ENCODE assay signal across 33 cellular contexts in genomic region chr14:21055473-21056117, GRCh38. TPM values are rescaled to one million over a fixed set of nuclear protein-coding genes. Genes with fewer than 3 reads are reported as not detected.
A peak's percentile ranks its signal among the peaks of the same experiment; 100 is the strongest.
DNase-seq lines count a peak whose midpoint lies in the region; TF ChIP-seq lines count a peak whose summit lies in the region.
"Had no signal": no experiment of that assay in that cellular context is flagged by ENCODE, and none has a peak within 500 bp of the region (broad histone marks: within the 10 kb centered on the region; RNA-seq: fewer than 3 reads in every experiment).

No MANE protein-coding gene starts in this region.

- peaks cover 31% of the 10 kb centered on the region for H3K4me1 Mint-ChIP-seq in progenitor cell of endocrine pancreas (ENCODE audit: low read depth)
- H3K4me1 Mint-ChIP-seq in activated T-cell treated with anti-CD3 and anti-CD28 coated beads, Interleukin-2, amount 50 U/mL, for 24 hours (ENCODE audit: low read depth), result peaks cover 3% of the 10 kb centered on the region
- H3K4me1 Mint-ChIP-seq: activated naive CD8-positive, alpha-beta T cell treated with anti-CD3 and anti-CD28 coated beads for 36 hours; naive thymus-derived CD8-positive, alpha-beta T cell had no signal

- H3K36me3 ChIP-seq in H7 (replicated peaks; ENCODE audit: control insufficient read depth, insufficient read depth, low read length) (no peaks in the 10 kb centered on the region), colonic mucosa (no peaks in the 10 kb centered on the region), liver (ENCODE audit: control insufficient read depth in 4 of 4, insufficient read depth in 3 of 4, low read depth in 1 of 4, low read length in 3 of 4) (no peaks in the 10 kb centered on the region)
- H3K36me3 ChIP-seq: BLaER1, cardiac muscle cell, esophagus muscularis mucosa, left lung, sigmoid colon, tibial artery had no signal

- 25% methylated on average over 5 of the region's 5 CpGs for WGBS in liver

- H3K9me3 ChIP-seq in colonic mucosa (no peaks in the 10 kb centered on the region), liver (ENCODE audit: control insufficient read depth in 4 of 4, low read length in 3 of 4) (no peaks in the 10 kb centered on the region)
- H3K9me3 ChIP-seq: BLaER1, esophagus muscularis mucosa, left lung, sigmoid colon, tibial artery had no signal

- H3K4me3 ChIP-seq in H7 (ENCODE audit: insufficient read depth, low read depth, low read length), result no peak overlapping the region
- H3K4me3 ChIP-seq in colonic mucosa, result no peak overlapping the region
- H3K4me3 ChIP-seq in liver (ENCODE audit: low read depth in 1 of 3, low read length in 3 of 3), result peak overlapping the region in 2 of 3 donors; percentile 10 to 24
- H3K4me3 ChIP-seq: BLaER1, cardiac muscle cell, esophagus muscularis mucosa, left lung, sigmoid colon, SK-N-MC, tibial artery had no signal

- H3K27ac ChIP-seq in colonic mucosa (peak overlapping the region; percentile 88), liver (ENCODE audit: low read depth in 1 of 2, low read length in 2 of 2) (peak overlapping the region; percentile 72 to 84)
- H3K27ac ChIP-seq: BLaER1, cardiac muscle cell, esophagus muscularis mucosa, left lung, RWPE1, sigmoid colon, tibial artery had no signal

- no peaks in the 10 kb centered on the region for H3K36me3 Mint-ChIP-seq in progenitor cell of endocrine pancreas (ENCODE audit: insufficient read depth)
- H3K36me3 Mint-ChIP-seq in activated T-cell treated with anti-CD3 and anti-CD28 coated beads, Interleukin-2, amount 50 U/mL, for 24 hours (ENCODE audit: low read depth), result no peaks in the 10 kb centered on the region
- H3K36me3 Mint-ChIP-seq: activated naive CD8-positive, alpha-beta T cell treated with anti-CD3 and anti-CD28 coated beads for 36 hours; naive thymus-derived CD8-positive, alpha-beta T cell had no signal

- H3K27ac Mint-ChIP-seq in progenitor cell of endocrine pancreas, result peak overlapping the region; percentile 88
- no peak overlapping the region for H3K27ac Mint-ChIP-seq in activated T-cell treated with anti-CD3 and anti-CD28 coated beads, Interleukin-2, amount 50 U/mL, for 24 hours
- H3K27ac Mint-ChIP-seq: activated naive CD8-positive, alpha-beta T cell treated with anti-CD3 and anti-CD28 coated beads for 36 hours; dendritic cell treated with granulocyte-macrophage colony-stimulating factor and Interleukin-4, amounts not matched to agents 40 ng/mL and 50 ng/mL, for 4 days; naive thymus-derived CD8-positive, alpha-beta T cell; stimulated activated naive CD8-positive, alpha-beta T cell treated with anti-CD3 and anti-CD28 coated beads, Interleukin-15, Interleukin-2, amounts not matched to agents 100 ng/mL and 50 ng/mL, for 24 hours; T-helper 1 cell treated with Interleukin-12 subunit alpha and Interleukin-12 subunit beta and Interleukin-4 antibody, amounts not matched to agents 30 μg/mL and 1 μg/mL, for 36 hours had no signal

- TF ChIP-seq CTCF in colonic mucosa (IDR thresholded peaks at IDR 0.05) (no peak), liver (IDR thresholded peaks at IDR 0.05; ENCODE audit: low read depth, low read length, missing input control) (peak; percentile 34), progenitor cell of endocrine pancreas (IDR thresholded peaks at IDR 0.05; ENCODE audit: unreplicated experiment) (no peak)

- H3K9ac ChIP-seq in colonic mucosa (ENCODE audit: low read depth in 2 of 2, low read length in 2 of 2) (peak overlapping the region; percentile 19 to 44), liver (ENCODE audit: low read depth in 1 of 2, low read length in 2 of 2) (peak overlapping the region in 1 of 2 donors; percentile 25)
- H3K9ac ChIP-seq: BLaER1 had no signal

- H3K4me3 Mint-ChIP-seq in progenitor cell of endocrine pancreas (ENCODE audit: low read depth), result peak overlapping the region; percentile 34
- no peak overlapping the region for H3K4me3 Mint-ChIP-seq in activated T-cell treated with anti-CD3 and anti-CD28 coated beads, Interleukin-2, amount 50 U/mL, for 24 hours
- H3K4me3 Mint-ChIP-seq: activated naive CD8-positive, alpha-beta T cell treated with anti-CD3 and anti-CD28 coated beads for 36 hours; dendritic cell treated with granulocyte-macrophage colony-stimulating factor and Interleukin-4, amounts not matched to agents 40 ng/mL and 50 ng/mL, for 4 days; naive thymus-derived CD8-positive, alpha-beta T cell; stimulated activated naive CD8-positive, alpha-beta T cell treated with anti-CD3 and anti-CD28 coated beads, Interleukin-15, Interleukin-2, amounts not matched to agents 100 ng/mL and 50 ng/mL, for 24 hours; T-helper 1 cell treated with Interleukin-12 subunit alpha and Interleukin-12 subunit beta and Interleukin-4 antibody, amounts not matched to agents 30 μg/mL and 1 μg/mL, for 36 hours had no signal

- intact Hi-C loops in colonic mucosa (cut with DNase I), result no loop called here

- DNase-seq in H7 (peak; percentile 44), colonic mucosa (peak; percentile 80), progenitor cell of endocrine pancreas (ENCODE audit: low spot score, unreplicated experiment) (no peak), ecto neural progenitor cell (ENCODE audit: low spot score) (no peak)
- DNase-seq in activated naive CD4-positive, alpha-beta T cell treated with anti-CD3 and anti-CD28 coated beads, Interleukin-2, amount 50 U/mL, for 16 hours, result no peak
- DNase-seq in activated T-cell treated with anti-CD3 and anti-CD28 coated beads, Interleukin-2, amount 50 U/mL, for 24 hours, result no peak
- DNase-seq in stimulated activated CD4-positive, alpha-beta T cell treated with anti-CD3 and anti-CD28 coated beads, Interleukin-4, amount 100 ng/mL, for 1 hour, result no peak
- DNase-seq: activated effector memory CD4-positive, alpha-beta T cell treated with Interleukin-2 at 50 U/mL for 16 hours; activated naive CD8-positive, alpha-beta T cell treated with anti-CD3 and anti-CD28 coated beads for 36 hours; activated T-cell treated with anti-CD3 and anti-CD28 coated beads for 4 hours; aorta; DMS53; KG1; left lung; MM.1S; naive thymus-derived CD8-positive, alpha-beta T cell; NCI-H2081; NCI-H82; sigmoid colon; stimulated activated CD4-positive, alpha-beta T cell treated with anti-CD3 and anti-CD28 coated beads, Interleukin-15, amount 100 ng/mL, for 24 hours; tibial artery had no signal

- peak; percentile 55 to 68 for TF ChIP-seq RAD21 in liver (IDR thresholded peaks at IDR 0.05)

- no peaks in the 10 kb centered on the region for H3K27me3 Mint-ChIP-seq in progenitor cell of endocrine pancreas
- H3K27me3 Mint-ChIP-seq in activated T-cell treated with anti-CD3 and anti-CD28 coated beads, Interleukin-2, amount 50 U/mL, for 24 hours, result peaks cover 14% of the 10 kb centered on the region

- H3K27me3 ChIP-seq in H7 (ENCODE audit: control insufficient read depth, insufficient read depth, low read length), result no peaks in the 10 kb centered on the region
- no peaks in the 10 kb centered on the region for H3K27me3 ChIP-seq in colonic mucosa
- no peaks in the 10 kb centered on the region for H3K27me3 ChIP-seq in liver (ENCODE audit: control insufficient read depth in 4 of 4, insufficient read depth in 4 of 4, low read length in 3 of 4)
- H3K27me3 ChIP-seq: BLaER1, cardiac muscle cell, esophagus muscularis mucosa, left lung, sigmoid colon, tibial artery had no signal

- H3K4me1 ChIP-seq in colonic mucosa (peaks cover 8% of the 10 kb centered on the region), liver (ENCODE audit: control insufficient read depth in 4 of 4, insufficient read depth in 4 of 4, low read length in 3 of 4) (peaks cover 15 to 56% (median 44%) of the 10 kb centered on the region in 4 donors)
- H3K4me1 ChIP-seq: BLaER1, esophagus muscularis mucosa, left lung, sigmoid colon, tibial artery had no signal

- H3K9me3 Mint-ChIP-seq in progenitor cell of endocrine pancreas (ENCODE audit: low read depth), result no peaks in the 10 kb centered on the region
- no peaks in the 10 kb centered on the region for H3K9me3 Mint-ChIP-seq in activated T-cell treated with anti-CD3 and anti-CD28 coated beads, Interleukin-2, amount 50 U/mL, for 24 hours
- H3K9me3 Mint-ChIP-seq: activated naive CD8-positive, alpha-beta T cell treated with anti-CD3 and anti-CD28 coated beads for 36 hours; dendritic cell treated with granulocyte-macrophage colony-stimulating factor and Interleukin-4, amounts not matched to agents 40 ng/mL and 50 ng/mL, for 4 days; naive thymus-derived CD8-positive, alpha-beta T cell; stimulated activated naive CD8-positive, alpha-beta T cell treated with anti-CD3 and anti-CD28 coated beads, Interleukin-15, Interleukin-2, amounts not matched to agents 100 ng/mL and 50 ng/mL, for 24 hours; T-helper 1 cell treated with Interleukin-12 subunit alpha and Interleukin-12 subunit beta and Interleukin-4 antibody, amounts not matched to agents 30 μg/mL and 1 μg/mL, for 36 hours had no signal

TF ChIP-seq in liver, 16 proteins besides CTCF, POLR2A, EP300 and RAD21 (continues in another document):
- TF ChIP-seq HNF4G (IDR thresholded peaks at IDR 0.05) (peak; percentile 63), FOXA1 (IDR thresholded peaks at IDR 0.05) (peak; percentile 70), GABPA (IDR thresholded peaks at IDR 0.05 in 1 of 2, conservative IDR thresholded peaks at IDR 0.05 in 1 of 2) (peak in 1 of 2 donors; percentile 74), HNF4A (conservative IDR thresholded peaks at IDR 0.05) (peak; percentile 87 to 94), JUND (IDR thresholded peaks at IDR 0.05) (peak; percentile 86 to 97), EGR1 (IDR thresholded peaks at IDR 0.05; ENCODE audit: low read depth in 2 of 2) (peak; percentile 64 to 94), NR2F2 (IDR thresholded peaks at IDR 0.05) (no peak), SP1 (IDR thresholded peaks at IDR 0.05) (peak; percentile 97)

RNA-seq across cellular contexts. Expression of gene RNASE8, which starts 2.0 kb away (rescaled TPM):
- not detected in 2 replicates for total RNA-seq in H7 (2014; rRNA removed; shearing (Covaris generic))
- total RNA-seq in colonic mucosa (not detected), liver (not detected), progenitor cell of endocrine pancreas (not detected in 2 replicates)
- polyA plus RNA-seq in liver, result not detected
- total RNA-seq: activated naive CD8-positive, alpha-beta T cell treated with anti-CD3 and anti-CD28 coated beads for 36 hours; aorta; cardiac muscle cell; esophagus muscularis mucosa; frontal cortex; G401; HT1080; left lung; naive thymus-derived CD8-positive, alpha-beta T cell; sigmoid colon had no signal
- polyA plus RNA-seq: cardiac muscle cell; naive thymus-derived CD8-positive, alpha-beta T cell; sigmoid colon had no signal

RNA-seq across cellular contexts. Expression of gene RNASE7, which starts 13.4 kb away (rescaled TPM):
- not detected in 2 replicates for total RNA-seq in H7 (2014; rRNA removed; shearing (Covaris generic))
- under 1 TPM; 0.16 to 0.30 TPM for total RNA-seq in colonic mucosa
- under 1 TPM in 1 of 2 donors, not detected in 1; 0.33 TPM for total RNA-seq in liver
- under 1 TPM; 0.11 to 0.12 TPM for polyA plus RNA-seq in liver
- not detected in 2 replicates for total RNA-seq in progenitor cell of endocrine pancreas
- total RNA-seq: activated naive CD8-positive, alpha-beta T cell treated with anti-CD3 and anti-CD28 coated beads for 36 hours; aorta; cardiac muscle cell; esophagus muscularis mucosa; frontal cortex; G401; HT1080; left lung; naive thymus-derived CD8-positive, alpha-beta T cell; sigmoid colon had no signal
- polyA plus RNA-seq: aorta; cardiac muscle cell; naive thymus-derived CD8-positive, alpha-beta T cell had no signal

RNA-seq across cellular contexts. Expression of gene ARHGEF40, which starts 14.5 kb away (rescaled TPM):
- total RNA-seq in H7 (2014; rRNA removed; shearing (Covaris generic)), result 63.9 and 82.1 TPM in 2 replicates
- 10 to 100 TPM; 49.5 to 66.9 TPM for total RNA-seq in colonic mucosa
- 10 to 100 TPM; 19.8 to 42.5 TPM for total RNA-seq in liver
- polyA plus RNA-seq in liver, result 10 to 100 TPM in 1 of 2 donors, 1 to 10 TPM in 1; 9.3 to 14.0 TPM
- total RNA-seq in progenitor cell of endocrine pancreas, result 57.3 and 65.3 TPM in 2 replicates

RNA-seq across cellular contexts. Expression of gene RNASE13, which starts 21.0 kb away (rescaled TPM):
- total RNA-seq in H7 (2014; rRNA removed; shearing (Covaris generic)), result not detected in 2 replicates
- total RNA-seq in colonic mucosa (not detected), liver (under 1 TPM; 0.05 to 0.08 TPM), progenitor cell of endocrine pancreas (not detected in 2 replicates)
- polyA plus RNA-seq in liver, result not detected
- total RNA-seq: activated naive CD8-positive, alpha-beta T cell treated with anti-CD3 and anti-CD28 coated beads for 36 hours; aorta; cardiac muscle cell; esophagus muscularis mucosa; frontal cortex; G401; HT1080; left lung; naive thymus-derived CD8-positive, alpha-beta T cell; sigmoid colon had no signal
- polyA plus RNA-seq: cardiac muscle cell; naive thymus-derived CD8-positive, alpha-beta T cell; sigmoid colon had no signal

RNA-seq across cellular contexts. Expression of gene TPPP2, which starts 25.6 kb away (rescaled TPM):
- 0.15 TPM in 1 of 2 replicates, not detected in the other for total RNA-seq in H7 (2014; rRNA removed; shearing (Covaris generic))
- under 1 TPM in 1 of 2 donors, not detected in 1; 0.94 TPM for total RNA-seq in colonic mucosa
- 1 to 10 TPM; 1.6 to 5.9 TPM for total RNA-seq in liver
- polyA plus RNA-seq in liver, result 1 to 10 TPM; 1.5 to 1.6 TPM
- total RNA-seq in progenitor cell of endocrine pancreas, result 0.84 TPM in 1 of 2 replicates, not detected in the other
- total RNA-seq: activated naive CD8-positive, alpha-beta T cell treated with anti-CD3 and anti-CD28 coated beads for 36 hours; aorta; esophagus muscularis mucosa; frontal cortex; G401; HT1080; left lung; naive thymus-derived CD8-positive, alpha-beta T cell; sigmoid colon had no signal
- polyA plus RNA-seq: aorta; naive thymus-derived CD8-positive, alpha-beta T cell had no signal

Comparison
In these comparisons a context has a peak if more than half of its experiments do, and no peak if none do; other contexts are left out.
1. DNase-seq: peak in H7 (single experiment) and colonic mucosa (single experiment); none in progenitor cell of endocrine pancreas (single experiment), activated naive CD4-positive, alpha-beta T cell treated with anti-CD3 and anti-CD28 coated beads, Interleukin-2, amount 50 U/mL, for 16 hours (single experiment), activated T-cell treated with anti-CD3 and anti-CD28 coated beads, Interleukin-2, amount 50 U/mL, for 24 hours (single experiment), ecto neural progenitor cell (single experiment) and stimulated activated CD4-positive, alpha-beta T cell treated with anti-CD3 and anti-CD28 coated beads, Interleukin-4, amount 100 ng/mL, for 1 hour (single experiment).
2. H3K4me3 ChIP-seq: peak in liver (2 of 3); none in H7 (single experiment) and colonic mucosa (single experiment).